Comparison of ENCODE assay signal across 1 cellular context in the genomic region with DNA sequence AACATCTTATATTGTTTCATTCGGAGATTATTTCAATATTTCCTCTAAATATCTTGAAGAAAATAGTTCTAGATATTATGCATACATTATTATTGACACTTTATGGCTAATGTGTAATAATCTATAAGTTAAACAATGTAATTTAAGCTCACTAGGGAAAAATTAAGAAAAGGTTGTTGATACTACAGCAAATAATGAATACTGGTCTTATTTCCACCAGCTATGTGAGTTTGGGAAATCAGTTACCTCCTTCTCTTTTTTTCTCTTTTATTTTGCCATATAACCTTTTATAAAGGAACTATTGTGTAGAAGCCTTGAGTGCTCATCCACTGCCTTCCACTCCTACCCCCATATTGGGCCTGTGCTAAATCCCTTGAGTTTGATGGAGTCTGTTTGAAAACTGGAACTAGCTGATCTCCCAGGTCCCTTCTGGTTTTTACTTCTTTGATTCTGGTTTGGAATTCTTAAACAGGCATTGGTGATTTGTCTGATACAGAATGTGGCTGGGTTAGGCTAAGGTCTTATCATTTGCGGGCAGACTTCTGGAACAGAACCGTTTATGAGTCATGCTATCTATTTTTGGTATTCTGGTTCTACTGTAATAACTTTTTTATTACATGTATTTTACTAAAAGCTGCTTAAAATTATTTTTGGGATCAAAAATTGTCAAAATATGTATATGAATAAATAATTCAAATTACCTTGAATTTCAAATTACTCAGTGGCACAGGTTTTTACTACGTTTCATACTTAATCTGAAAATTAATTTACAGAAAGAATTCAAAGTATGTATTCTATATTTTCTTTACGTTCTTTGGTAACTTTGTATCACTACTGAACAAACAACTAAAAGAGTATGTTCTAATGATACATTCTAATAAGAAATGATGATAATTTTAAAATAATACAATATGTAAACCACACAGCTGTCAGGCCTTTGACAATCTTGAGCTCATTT.
TF ChIP-seq lines count a peak whose summit lies in the region.

No MANE protein-coding gene starts in this region.

TF ChIP-seq in K562, 482 proteins besides CTCF, POLR2A, EP300 and RAD21 (continued from another document and continues in another):
- TF ChIP-seq ZBTB1 (CRISPR knock-in tag; IDR thresholded peaks at IDR 0.05; ENCODE audit: borderline replicate concordance, low read depth) (no peak), LEF1 (IDR thresholded peaks at IDR 0.05) (peak; percentile 96), ADNP (tag; IDR thresholded peaks at IDR 0.05) (no peak), ZNF165 (CRISPR knock-in tag; IDR thresholded peaks at IDR 0.05; ENCODE audit: borderline replicate concordance) (no peak), NCOA6 (IDR thresholded peaks at IDR 0.05) (peak; percentile 61; the same call in 1 of the 2 replicates), CXXC5 (CRISPR knock-in tag; IDR thresholded peaks at IDR 0.05) (peak; percentile 10; the same call in 1 of the 2 replicates), ZNF23 (CRISPR knock-in tag; IDR thresholded peaks at IDR 0.05) (0 out of 2 replicates have a peak, but pooled peaks have one; percentile 27), FOS (IDR thresholded peaks at IDR 0.05; ENCODE audit: extremely low read depth, insufficient read length) (peak; percentile 76), ZEB2 (IDR thresholded peaks at IDR 0.05) (peak; percentile 74; the same call in 1 of the 2 replicates), RFX1 (IDR thresholded peaks at IDR 0.05) (peak; percentile 38), NCOA2 (IDR thresholded peaks at IDR 0.05; ENCODE audit: partially characterized antibody in 2 of 2) (peak; percentile 59 to 97), FOSL1 (tag; conservative IDR thresholded peaks at IDR 0.05) (peak; percentile 99), TAL1 (IDR thresholded peaks at IDR 0.05) (peak; percentile 91), ZNF212 (CRISPR knock-in tag; IDR thresholded peaks at IDR 0.05) (no peak), EHMT2 (IDR thresholded peaks at IDR 0.05) (peak; percentile 46; the same call in 1 of the 2 replicates), MYBL2 (IDR thresholded peaks at IDR 0.05; ENCODE audit: low read depth) (peak; percentile 87), MYBL2 (CRISPR knock-in tag; IDR thresholded peaks at IDR 0.05; ENCODE audit: borderline replicate concordance) (no peak), LCOR (CRISPR knock-in tag; IDR thresholded peaks at IDR 0.05) (0 out of 2 replicates have a peak, but pooled peaks have one; percentile 57), SMARCC2 (IDR thresholded peaks at IDR 0.05; ENCODE audit: low read depth) (peak; percentile 99), CREB1 (IDR thresholded peaks at IDR 0.05) (peak; percentile 45; the same call in 1 of the 2 replicates), CREB1 (CRISPR knock-in tag; IDR thresholded peaks at IDR 0.05) (no peak), ARNT (IDR thresholded peaks at IDR 0.05) (peak; percentile 74 to 88; a peak in 3 of 4 replicates), KLF16 (IDR thresholded peaks at IDR 0.05) (peak; percentile 84), GABPA (tag; conservative IDR thresholded peaks at IDR 0.05; ENCODE audit: low read depth) (no peak; the same call in 1 of the 2 replicates), TGIF2 (CRISPR knock-in tag; IDR thresholded peaks at IDR 0.05) (no peak), POLR2AphosphoS5 (IDR thresholded peaks at IDR 0.05; ENCODE audit: control insufficient read depth, insufficient read depth, low read depth, low read length) (peak; percentile 77), CSDE1 (IDR thresholded peaks at IDR 0.05) (0 out of 4 replicates have a peak, but pooled peaks of 1 of the 2 experiments have one; percentile 15), ZNF224 (CRISPR knock-in tag; IDR thresholded peaks at IDR 0.05) (no peak), DIDO1 (tag; IDR thresholded peaks at IDR 0.05; ENCODE audit: low read depth) (0 out of 2 replicates have a peak, but pooled peaks have one; percentile 35)
- TF ChIP-seq, protein P1, sequence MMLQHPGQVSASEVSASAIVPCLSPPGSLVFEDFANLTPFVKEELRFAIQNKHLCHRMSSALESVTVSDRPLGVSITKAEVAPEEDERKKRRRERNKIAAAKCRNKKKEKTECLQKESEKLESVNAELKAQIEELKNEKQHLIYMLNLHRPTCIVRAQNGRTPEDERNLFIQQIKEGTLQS (IDR thresholded peaks at IDR 0.05), result peak; percentile 98
- TF ChIP-seq, protein P1 (CRISPR knock-in tag; conservative IDR thresholded peaks at IDR 0.05), result peak; percentile 92; the same call in 1 of the 2 replicates
- TF ChIP-seq, protein P2, sequence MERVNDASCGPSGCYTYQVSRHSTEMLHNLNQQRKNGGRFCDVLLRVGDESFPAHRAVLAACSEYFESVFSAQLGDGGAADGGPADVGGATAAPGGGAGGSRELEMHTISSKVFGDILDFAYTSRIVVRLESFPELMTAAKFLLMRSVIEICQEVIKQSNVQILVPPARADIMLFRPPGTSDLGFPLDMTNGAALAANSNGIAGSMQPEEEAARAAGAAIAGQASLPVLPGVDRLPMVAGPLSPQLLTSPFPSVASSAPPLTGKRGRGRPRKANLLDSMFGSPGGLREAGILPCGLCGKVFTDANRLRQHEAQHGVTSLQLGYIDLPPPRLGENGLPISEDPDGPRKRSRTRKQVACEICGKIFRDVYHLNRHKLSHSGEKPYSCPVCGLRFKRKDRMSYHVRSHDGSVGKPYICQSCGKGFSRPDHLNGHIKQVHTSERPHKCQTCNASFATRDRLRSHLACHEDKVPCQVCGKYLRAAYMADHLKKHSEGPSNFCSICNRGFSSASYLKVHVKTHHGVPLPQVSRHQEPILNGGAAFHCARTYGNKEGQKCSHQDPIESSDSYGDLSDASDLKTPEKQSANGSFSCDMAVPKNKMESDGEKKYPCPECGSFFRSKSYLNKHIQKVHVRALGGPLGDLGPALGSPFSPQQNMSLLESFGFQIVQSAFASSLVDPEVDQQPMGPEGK (CRISPR knock-in tag; IDR thresholded peaks at IDR 0.05; ENCODE audit: borderline replicate concordance), result no peak
- TF ChIP-seq, protein P3, sequence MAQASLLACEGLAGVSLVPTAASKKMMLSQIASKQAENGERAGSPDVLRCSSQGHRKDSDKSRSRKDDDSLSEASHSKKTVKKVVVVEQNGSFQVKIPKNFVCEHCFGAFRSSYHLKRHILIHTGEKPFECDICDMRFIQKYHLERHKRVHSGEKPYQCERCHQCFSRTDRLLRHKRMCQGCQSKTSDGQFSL (CRISPR knock-in tag; IDR thresholded peaks at IDR 0.05), result no peak
- TF ChIP-seq, protein P3 (tag; IDR thresholded peaks at IDR 0.05), result no peak
- TF ChIP-seq, protein P4, sequence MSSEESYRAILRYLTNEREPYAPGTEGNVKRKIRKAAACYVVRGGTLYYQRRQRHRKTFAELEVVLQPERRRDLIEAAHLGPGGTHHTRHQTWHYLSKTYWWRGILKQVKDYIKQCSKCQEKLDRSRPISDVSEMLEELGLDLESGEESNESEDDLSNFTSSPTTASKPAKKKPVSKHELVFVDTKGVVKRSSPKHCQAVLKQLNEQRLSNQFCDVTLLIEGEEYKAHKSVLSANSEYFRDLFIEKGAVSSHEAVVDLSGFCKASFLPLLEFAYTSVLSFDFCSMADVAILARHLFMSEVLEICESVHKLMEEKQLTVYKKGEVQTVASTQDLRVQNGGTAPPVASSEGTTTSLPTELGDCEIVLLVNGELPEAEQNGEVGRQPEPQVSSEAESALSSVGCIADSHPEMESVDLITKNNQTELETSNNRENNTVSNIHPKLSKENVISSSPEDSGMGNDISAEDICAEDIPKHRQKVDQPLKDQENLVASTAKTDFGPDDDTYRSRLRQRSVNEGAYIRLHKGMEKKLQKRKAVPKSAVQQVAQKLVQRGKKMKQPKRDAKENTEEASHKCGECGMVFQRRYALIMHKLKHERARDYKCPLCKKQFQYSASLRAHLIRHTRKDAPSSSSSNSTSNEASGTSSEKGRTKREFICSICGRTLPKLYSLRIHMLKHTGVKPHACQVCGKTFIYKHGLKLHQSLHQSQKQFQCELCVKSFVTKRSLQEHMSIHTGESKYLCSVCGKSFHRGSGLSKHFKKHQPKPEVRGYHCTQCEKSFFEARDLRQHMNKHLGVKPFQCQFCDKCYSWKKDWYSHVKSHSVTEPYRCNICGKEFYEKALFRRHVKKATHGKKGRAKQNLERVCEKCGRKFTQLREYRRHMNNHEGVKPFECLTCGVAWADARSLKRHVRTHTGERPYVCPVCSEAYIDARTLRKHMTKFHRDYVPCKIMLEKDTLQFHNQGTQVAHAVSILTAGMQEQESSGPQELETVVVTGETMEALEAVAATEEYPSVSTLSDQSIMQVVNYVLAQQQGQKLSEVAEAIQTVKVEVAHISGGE (CRISPR knock-in tag; IDR thresholded peaks at IDR 0.05), result peak in 1 of 3 experiments; percentile 55; a peak in 1 of 6 replicates
- TF ChIP-seq, protein P5, sequence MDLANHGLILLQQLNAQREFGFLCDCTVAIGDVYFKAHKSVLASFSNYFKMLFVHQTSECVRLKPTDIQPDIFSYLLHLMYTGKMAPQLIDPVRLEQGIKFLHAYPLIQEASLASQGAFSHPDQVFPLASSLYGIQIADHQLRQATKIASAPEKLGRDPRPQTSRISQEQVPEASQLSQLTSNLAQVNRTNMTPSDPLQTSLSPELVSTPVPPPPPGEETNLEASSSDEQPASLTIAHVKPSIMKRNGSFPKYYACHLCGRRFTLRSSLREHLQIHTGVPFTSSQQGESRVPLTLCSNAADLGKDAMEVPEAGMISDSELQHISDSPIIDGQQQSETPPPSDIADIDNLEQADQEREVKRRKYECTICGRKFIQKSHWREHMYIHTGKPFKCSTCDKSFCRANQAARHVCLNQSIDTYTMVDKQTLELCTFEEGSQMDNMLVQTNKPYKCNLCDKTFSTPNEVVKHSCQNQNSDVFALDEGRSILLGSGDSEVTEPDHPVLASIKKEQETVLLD (IDR thresholded peaks at IDR 0.05), result peak; percentile 59; the same call in 1 of the 2 replicates
- TF ChIP-seq, protein P6, sequence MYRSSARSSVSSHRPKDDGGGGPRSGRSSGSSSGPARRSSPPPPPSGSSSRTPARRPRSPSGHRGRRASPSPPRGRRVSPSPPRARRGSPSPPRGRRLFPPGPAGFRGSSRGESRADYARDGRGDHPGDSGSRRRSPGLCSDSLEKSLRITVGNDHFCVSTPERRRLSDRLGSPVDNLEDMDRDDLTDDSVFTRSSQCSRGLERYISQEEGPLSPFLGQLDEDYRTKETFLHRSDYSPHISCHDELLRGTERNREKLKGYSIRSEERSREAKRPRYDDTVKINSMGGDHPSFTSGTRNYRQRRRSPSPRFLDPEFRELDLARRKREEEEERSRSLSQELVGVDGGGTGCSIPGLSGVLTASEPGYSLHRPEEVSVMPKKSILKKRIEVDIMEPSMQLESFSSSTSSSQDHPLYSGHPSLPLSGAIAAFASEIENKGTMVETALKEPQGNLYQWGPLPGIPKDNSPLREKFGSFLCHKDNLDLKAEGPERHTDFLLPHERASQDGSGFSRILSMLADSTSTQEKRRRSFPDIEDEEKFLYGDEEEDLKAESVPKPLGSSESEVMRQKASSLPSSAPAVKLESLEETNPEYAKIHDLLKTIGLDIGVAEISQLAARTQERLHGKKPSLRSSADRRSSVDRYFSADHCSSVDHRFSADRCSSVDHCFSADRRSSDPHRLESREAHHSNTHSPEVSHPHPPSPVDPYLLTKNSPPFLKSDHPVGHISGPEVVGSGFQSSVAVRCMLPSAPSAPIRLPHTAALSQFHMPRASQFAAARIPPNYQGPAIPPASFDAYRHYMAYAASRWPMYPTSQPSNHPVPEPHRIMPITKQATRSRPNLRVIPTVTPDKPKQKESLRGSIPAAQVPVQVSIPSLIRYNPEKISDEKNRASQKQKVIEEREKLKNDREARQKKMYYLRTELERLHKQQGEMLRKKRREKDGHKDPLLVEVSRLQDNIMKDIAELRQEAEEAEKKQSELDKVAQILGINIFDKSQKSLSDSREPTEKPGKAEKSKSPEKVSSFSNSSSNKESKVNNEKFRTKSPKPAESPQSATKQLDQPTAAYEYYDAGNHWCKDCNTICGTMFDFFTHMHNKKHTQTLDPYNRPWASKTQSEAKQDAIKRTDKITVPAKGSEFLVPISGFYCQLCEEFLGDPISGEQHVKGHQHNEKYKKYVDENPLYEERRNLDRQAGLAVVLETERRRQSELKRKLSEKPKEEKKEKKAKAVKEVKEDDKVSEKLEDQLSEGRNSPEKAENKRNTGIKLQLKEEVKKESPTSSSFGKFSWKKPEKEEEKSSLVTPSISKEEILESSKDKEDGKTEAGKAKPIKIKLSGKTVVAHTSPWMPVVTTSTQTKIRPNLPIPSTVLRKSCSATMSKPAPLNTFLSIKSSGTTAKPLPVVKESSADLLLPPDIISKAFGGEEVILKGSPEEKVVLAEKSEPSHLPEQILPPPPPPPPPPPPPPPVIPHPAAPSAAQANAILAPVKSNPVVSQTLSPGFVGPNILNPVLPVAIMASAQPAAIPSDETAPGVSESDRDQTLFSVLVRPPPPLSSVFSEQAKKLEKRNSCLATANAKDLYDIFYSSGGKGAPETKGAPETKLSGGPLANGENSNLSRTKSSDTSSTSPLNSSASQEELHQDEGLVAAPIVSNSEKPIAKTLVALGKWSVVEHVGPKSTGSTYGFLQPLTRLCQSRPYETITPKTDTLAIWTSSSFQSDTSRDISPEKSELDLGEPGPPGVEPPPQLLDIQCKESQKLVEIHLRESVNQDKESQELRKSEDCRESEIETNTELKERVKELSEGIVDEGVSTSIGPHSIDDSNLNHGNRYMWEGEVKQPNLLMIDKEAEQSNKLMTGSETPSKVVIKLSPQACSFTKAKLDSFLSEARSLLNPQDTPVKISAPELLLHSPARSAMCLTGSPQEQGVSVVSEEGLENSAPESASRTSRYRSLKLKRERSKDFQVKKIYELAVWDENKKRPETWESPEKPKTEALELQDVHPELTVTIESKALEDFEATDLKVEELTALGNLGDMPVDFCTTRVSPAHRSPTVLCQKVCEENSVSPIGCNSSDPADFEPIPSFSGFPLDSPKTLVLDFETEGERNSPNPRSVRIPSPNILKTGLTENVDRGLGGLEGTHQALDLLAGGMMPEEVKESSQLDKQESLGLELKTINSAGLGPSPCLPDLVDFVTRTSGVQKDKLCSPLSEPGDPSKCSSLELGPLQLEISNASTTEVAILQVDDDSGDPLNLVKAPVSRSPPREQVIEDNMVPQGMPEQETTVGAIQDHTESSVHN (IDR thresholded peaks at IDR 0.05; ENCODE audit: borderline replicate concordance in 1 of 2, low read depth in 1 of 2), result peak in 1 of 2 experiments; percentile 97; a peak in 2 of 4 replicates
- TF ChIP-seq, protein P7, sequence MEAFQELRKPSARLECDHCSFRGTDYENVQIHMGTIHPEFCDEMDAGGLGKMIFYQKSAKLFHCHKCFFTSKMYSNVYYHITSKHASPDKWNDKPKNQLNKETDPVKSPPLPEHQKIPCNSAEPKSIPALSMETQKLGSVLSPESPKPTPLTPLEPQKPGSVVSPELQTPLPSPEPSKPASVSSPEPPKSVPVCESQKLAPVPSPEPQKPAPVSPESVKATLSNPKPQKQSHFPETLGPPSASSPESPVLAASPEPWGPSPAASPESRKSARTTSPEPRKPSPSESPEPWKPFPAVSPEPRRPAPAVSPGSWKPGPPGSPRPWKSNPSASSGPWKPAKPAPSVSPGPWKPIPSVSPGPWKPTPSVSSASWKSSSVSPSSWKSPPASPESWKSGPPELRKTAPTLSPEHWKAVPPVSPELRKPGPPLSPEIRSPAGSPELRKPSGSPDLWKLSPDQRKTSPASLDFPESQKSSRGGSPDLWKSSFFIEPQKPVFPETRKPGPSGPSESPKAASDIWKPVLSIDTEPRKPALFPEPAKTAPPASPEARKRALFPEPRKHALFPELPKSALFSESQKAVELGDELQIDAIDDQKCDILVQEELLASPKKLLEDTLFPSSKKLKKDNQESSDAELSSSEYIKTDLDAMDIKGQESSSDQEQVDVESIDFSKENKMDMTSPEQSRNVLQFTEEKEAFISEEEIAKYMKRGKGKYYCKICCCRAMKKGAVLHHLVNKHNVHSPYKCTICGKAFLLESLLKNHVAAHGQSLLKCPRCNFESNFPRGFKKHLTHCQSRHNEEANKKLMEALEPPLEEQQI (IDR thresholded peaks at IDR 0.05), result peak; percentile 96
